In genomic region chr20:63027425-63028389, GRCh38 we compare ENCODE assay signal across 12 cellular contexts. TPM values are rescaled to one million over a fixed set of nuclear protein-coding genes. Genes with fewer than 3 reads are reported as not detected.
DNase-seq lines count a peak whose midpoint lies in the region; ATAC-seq, FAIRE-seq and TF ChIP-seq lines count a peak whose summit lies in the region.
"Had no signal": no experiment of that assay in that cellular context is flagged by ENCODE, and none has a peak within 500 bp of the region (broad histone marks: within the 10 kb centered on the region; RNA-seq: fewer than 3 reads in every experiment).

No MANE protein-coding gene starts in this region.

- H3K4me3 Mint-ChIP-seq in activated CD4-positive, alpha-beta T cell treated with anti-CD3 and anti-CD28 coated beads for 36 hours: no peak overlapping the region
- H3K4me3 Mint-ChIP-seq in activated T-helper 17 cell treated with anti-CD3 and anti-CD28 coated beads, Interleukin-2, amount 50 U/mL, for 72 hours: no peak overlapping the region

- BruUV-seq in GM12878 (replicated peaks; lab: Mats Ljungman, UMichigan): no TSS peak

- TF ChIP-seq EP300 in GM12878 (IDR thresholded peaks at IDR 0.05; ENCODE audit: borderline replicate concordance in 1 of 2, control insufficient read depth in 1 of 2, low read depth in 2 of 2, low read length in 2 of 2): no peak

- H3K4me2 ChIP-seq in GM12878 (ENCODE audit: control insufficient read depth, insufficient read depth): no peak overlapping the region

- no peak for FAIRE-seq in GM12878 (lab: Jason Lieb, UNC)

- no peak overlapping the region for H3K9ac ChIP-seq in GM12878 (ENCODE audit: control insufficient read depth, insufficient read depth, low read length)

- H3K27me3 Mint-ChIP-seq in activated CD4-positive, alpha-beta T cell treated with anti-CD3 and anti-CD28 coated beads for 36 hours: peaks cover 17% of the 10 kb centered on the region
- H3K27me3 Mint-ChIP-seq in activated T-helper 17 cell treated with anti-CD3 and anti-CD28 coated beads, Interleukin-2, amount 50 U/mL, for 72 hours: peaks cover 12% of the 10 kb centered on the region

- H4K20me1 ChIP-seq in GM12878 (ENCODE audit: control insufficient read depth, insufficient read depth): no peaks in the 10 kb centered on the region

- CTCF ChIA-PET in activated CD4-positive, alpha-beta T cell treated with anti-CD3 and anti-CD28 coated beads for 36 hours (lab: Charles Lee): no interaction called here
- CTCF ChIA-PET in GM12878 (lab: Yijun Ruan, JAX): interaction anchor here (0.6 to 1.5 kb wide), 2 partner anchors 12 to 17 kb away, joined by 3 to 5 read pairs; no protein-coding TSS in a partner anchor

- H3K27ac ChIP-seq in GM12878 (ENCODE audit: control insufficient read depth, insufficient read depth): no peak overlapping the region

- no peaks in the 10 kb centered on the region for H3K36me3 Mint-ChIP-seq in activated CD4-positive, alpha-beta T cell treated with anti-CD3 and anti-CD28 coated beads for 36 hours (ENCODE audit: low read depth)
- no peaks in the 10 kb centered on the region for H3K36me3 Mint-ChIP-seq in activated T-helper 17 cell treated with anti-CD3 and anti-CD28 coated beads, Interleukin-2, amount 50 U/mL, for 72 hours (ENCODE audit: low read depth)
- H3K36me3 Mint-ChIP-seq: CD4-positive, CD25-positive, alpha-beta regulatory T cell had no signal

- H3K4me3 ChIP-seq in GM12878: no peak overlapping the region
- H3K4me3 ChIP-seq: lung had no signal

- POLR2A ChIA-PET in activated CD4-positive, alpha-beta T cell treated with anti-CD3 and anti-CD28 coated beads for 36 hours (lab: Charles Lee): no interaction called here
- POLR2A ChIA-PET in GM12878 (lab: Charles Lee): interaction anchor here (1.5 kb wide), 1 partner anchor 48 kb away, joined by 3 read pairs; no protein-coding TSS in a partner anchor

- no peak for TF ChIP-seq RAD21 in GM12878 (IDR thresholded peaks at IDR 0.05; ENCODE audit: insufficient read depth, low read depth, low read length)

- no peaks in the 10 kb centered on the region for H3K9me3 ChIP-seq in GM12878 (replicated peaks; ENCODE audit: control insufficient read depth, insufficient read depth, low read length)

- no peaks in the 10 kb centered on the region for H3K27me3 ChIP-seq in GM12878 (replicated peaks in 1 of 2; ENCODE audit: control insufficient read depth in 2 of 2, insufficient read depth in 2 of 2, low read length in 1 of 2)

- H3K27ac Mint-ChIP-seq in activated CD4-positive, alpha-beta T cell treated with anti-CD3 and anti-CD28 coated beads for 36 hours: no peak overlapping the region
- H3K27ac Mint-ChIP-seq in activated T-helper 17 cell treated with anti-CD3 and anti-CD28 coated beads, Interleukin-2, amount 50 U/mL, for 72 hours: no peak overlapping the region
- H3K27ac Mint-ChIP-seq: CD4-positive, CD25-positive, alpha-beta regulatory T cell had no signal

- RAD21 ChIA-PET in GM12878 (lab: Charles Lee; ENCODE audit: unreplicated experiment): interaction anchor here (4.4 kb wide), 1 partner anchor 16 kb away, joined by 20 read pairs; no protein-coding TSS in a partner anchor

- peaks cover 5% of the 10 kb centered on the region; the same call in 1 of the 2 replicates for H3K4me1 ChIP-seq in GM12878 (ENCODE audit: control insufficient read depth, insufficient read depth, low read length)

- H3K9me3 Mint-ChIP-seq in activated CD4-positive, alpha-beta T cell treated with anti-CD3 and anti-CD28 coated beads for 36 hours (ENCODE audit: low read depth): no peaks in the 10 kb centered on the region
- no peaks in the 10 kb centered on the region for H3K9me3 Mint-ChIP-seq in activated T-helper 17 cell treated with anti-CD3 and anti-CD28 coated beads, Interleukin-2, amount 50 U/mL, for 72 hours

- no peak for TF ChIP-seq POLR2A in GM12878 (IDR thresholded peaks at IDR 0.05; ENCODE audit: low read depth, low read length)

- no peak for TF ChIP-seq CTCF in GM12878 (IDR thresholded peaks at IDR 0.05 in 2 of 3, conservative IDR thresholded peaks at IDR 0.05 in 1 of 3; ENCODE audit: control insufficient read depth in 2 of 3, extremely low read depth in 1 of 3, insufficient read depth in 1 of 3, low read depth in 3 of 3, low read length in 3 of 3)

- H3K79me2 ChIP-seq in GM12878 (ENCODE audit: control insufficient read depth, insufficient read depth, low read length): no peaks in the 10 kb centered on the region; the same call in 1 of the 2 replicates

- in situ Hi-C loops in GM12878 (cut with MboI): no loop called here

- no peak for ATAC-seq in activated CD4-positive, alpha-beta T cell treated with anti-CD3 and anti-CD28 coated beads for 36 hours
- ATAC-seq in GM12878 (peak; percentile 54), HG03280 (IDR thresholded peaks at IDR 0.05; ENCODE audit: unreplicated experiment) (no peak), HG03342 (IDR thresholded peaks at IDR 0.05; ENCODE audit: unreplicated experiment) (no peak)
- no peak for ATAC-seq in activated T-helper 17 cell treated with anti-CD3 and anti-CD28 coated beads, Interleukin-2, amount 50 U/mL, for 72 hours (replicated peaks)

- no peak overlapping the region for H2AFZ ChIP-seq in GM12878 (ENCODE audit: control insufficient read depth, low read depth, low read length)

- SMC1A ChIA-PET in GM12878 (lab: Charles Lee; ENCODE audit: uncharacterized antibody, unreplicated experiment): no interaction called here

- peak; percentile 59 for DNase-seq in activated CD4-positive, alpha-beta T cell treated with anti-CD3 and anti-CD28 coated beads for 36 hours
- no peak for DNase-seq in activated CD4-positive, alpha-beta T cell treated with anti-CD3 and anti-CD28 coated beads, Interleukin-2, amount 50 U/mL, for 48 hours
- DNase-seq in HT1080 (ENCODE audit: low read depth) (peak; percentile 40), GM12878 (ENCODE audit: low read depth, low spot score) (no peak), retina (peak; percentile 64)

- H3K4me1 Mint-ChIP-seq in activated CD4-positive, alpha-beta T cell treated with anti-CD3 and anti-CD28 coated beads for 36 hours: peaks cover 12% of the 10 kb centered on the region
- no peaks in the 10 kb centered on the region for H3K4me1 Mint-ChIP-seq in activated T-helper 17 cell treated with anti-CD3 and anti-CD28 coated beads, Interleukin-2, amount 50 U/mL, for 72 hours

- peaks cover 0 to 1% of the 10 kb centered on the region in 2 experiments; a peak in 2 of 4 replicates for H3K36me3 ChIP-seq in GM12878 (ENCODE audit: control insufficient read depth in 2 of 2, insufficient read depth in 2 of 2, low read length in 1 of 2)

- 60% methylated on average over 24 of the region's 41 CpGs for WGBS in GM12878 (ENCODE audit: insufficient coverage, insufficient replicate concordance, low lambda C conversion rate, missing lambda C conversion rate)

- intact Hi-C loops in activated CD4-positive, alpha-beta T cell treated with anti-CD3 and anti-CD28 coated beads for 36 hours (cut with DNase I, micrococcal nuclease): no loop called here
- intact Hi-C loops in GM12878 (cut with micrococcal nuclease; ENCODE audit: unreplicated experiment): no loop called here

TF ChIP-seq in GM12878, 131 proteins besides CTCF, POLR2A, EP300 and RAD21:
- TF ChIP-seq IKZF1 (conservative IDR thresholded peaks at IDR 0.05) (no peak), CBFB (IDR thresholded peaks at IDR 0.05; ENCODE audit: low read depth) (no peak), NFYA (IDR thresholded peaks at IDR 0.05; ENCODE audit: borderline replicate concordance, low read depth, low read length) (no peak), LARP7 (IDR thresholded peaks at IDR 0.05) (no peak), BCLAF1 (IDR thresholded peaks at IDR 0.05) (no peak)

RNA-seq across cellular contexts. Expression of gene BHLHE23, which starts 20.9 kb away (rescaled TPM):
- total RNA-seq in activated CD4-positive, alpha-beta T cell treated with anti-CD3 and anti-CD28 coated beads for 36 hours: not detected
- not detected in 2 replicates for total RNA-seq in HT1080 (2014; rRNA removed; shearing (Covaris generic))
- not detected in 2 replicates for polyA plus RNA-seq in HT1080 (2015; cell fraction: cytosol; rRNA removed)
- polyA plus RNA-seq in HT1080 (2015; cell fraction: nucleus; rRNA removed): not detected in 2 replicates
- 0.69 TPM in 1 of 2 replicates, not detected in the other for total RNA-seq in GM12878 (2013; cell fraction: nucleolus; rRNA removed)
- not detected in 2 replicates for total RNA-seq in GM12878 (2014; rRNA removed)
- not detected in 2 replicates for total RNA-seq in GM12878 (2014; rRNA removed; fragmentation: Illumina TruSeq; extraction: Trizol)
- total RNA-seq in GM12878 (2021): 0.33 TPM in 1 of 2 replicates, not detected in the other
- not detected for polyA plus RNA-seq in GM12878 (2011; ENCODE audit: low read depth)
- not detected in 2 replicates for polyA plus RNA-seq in GM12878 (2011; rRNA removed)
- polyA plus RNA-seq in GM12878 (2011; cell fraction: cytosol; rRNA removed): 0.07 TPM in 1 of 2 replicates, not detected in the other
- polyA plus RNA-seq in GM12878 (2011; cell fraction: nucleus; rRNA removed): 0.28 and 0.40 TPM in 2 replicates
- polyA plus RNA-seq in GM12878 (2012): 0.11 TPM in 1 of 2 replicates, not detected in the other
- not detected in 2 replicates for polyA plus RNA-seq in GM12878 (2014; fragmentation: Illumina TruSeq; extraction: Trizol)
- not detected for polyA plus RNA-seq in GM12878 (2014; fragmentation: Nextera tagmentation; extraction: Ambion mirVana)
- polyA plus RNA-seq in GM12878 (2014; rRNA removed): 0.28 TPM in 1 of 2 replicates, not detected in the other
- not detected for polyA plus RNA-seq in GM12878 (2016; fragmentation: Nextera tagmentation; extraction: Ambion mirVana)
- not detected in 2 replicates for polyA minus RNA-seq in GM12878 (2011; rRNA and poly(A)+ RNA removed)
- polyA minus RNA-seq in GM12878 (2011; cell fraction: cytosol; rRNA and poly(A)+ RNA removed): not detected in 2 replicates
- not detected in 2 replicates for polyA minus RNA-seq in GM12878 (2011; cell fraction: nucleus; rRNA and poly(A)+ RNA removed)
- not detected for total RNA-seq in activated T-helper 17 cell treated with anti-CD3 and anti-CD28 coated beads, Interleukin-2, amount 50 U/mL, for 72 hours
- total RNA-seq: CD4-positive, CD25-positive, alpha-beta regulatory T cell; dermis microvascular lymphatic vessel endothelial cell; lung; NCI-H460 had no signal
- polyA plus RNA-seq: CD4-positive, CD25-positive, alpha-beta regulatory T cell; lung had no signal

Comparison
In these comparisons a context has a peak if more than half of its experiments do, and no peak if none do; other contexts are left out.
1. DNase-seq: peak in activated CD4-positive, alpha-beta T cell treated with anti-CD3 and anti-CD28 coated beads for 36 hours (single experiment), HT1080 (single experiment) and retina (single experiment); none in activated CD4-positive, alpha-beta T cell treated with anti-CD3 and anti-CD28 coated beads, Interleukin-2, amount 50 U/mL, for 48 hours (0 of 2) and GM12878 (single experiment).